21 cellular contexts compared by ENCODE assay signal in the genomic region with DNA sequence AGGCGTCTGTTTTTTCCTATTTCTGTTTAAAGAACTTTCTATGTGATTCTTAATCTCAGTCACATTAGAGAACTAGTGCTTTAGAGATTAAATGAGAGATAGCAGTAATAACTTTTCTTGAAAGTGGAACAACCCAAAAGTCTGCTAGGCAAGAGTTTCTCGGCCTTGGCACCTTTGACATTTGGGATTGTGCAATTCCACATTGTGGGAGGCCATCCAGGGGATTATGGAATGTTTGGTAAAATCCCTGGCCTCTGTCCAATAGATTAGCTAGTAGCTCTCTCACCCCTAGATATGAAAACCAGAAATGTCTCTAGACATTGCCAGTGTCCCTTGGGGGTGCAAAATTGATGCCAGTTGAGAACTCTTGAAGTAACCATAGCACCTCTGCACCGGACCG. TPM values are rescaled to one million over a fixed set of nuclear protein-coding genes. Genes with fewer than 3 reads are reported as not detected.
A peak's percentile ranks its signal among the peaks of the same experiment; 100 is the strongest.
DNase-seq lines count a peak whose midpoint lies in the region; ATAC-seq, FAIRE-seq and TF ChIP-seq lines count a peak whose summit lies in the region.
"Had no signal": no experiment of that assay in that cellular context is flagged by ENCODE, and none has a peak within 500 bp of the region (broad histone marks: within the 10 kb centered on the region; RNA-seq: fewer than 3 reads in every experiment).

No MANE protein-coding gene starts in this region.

- ATAC-seq in Right ventricle myocardium inferior (peak; percentile 48), right cardiac atrium (no peak), lower lobe of right lung (no peak), HG02870 (IDR thresholded peaks at IDR 0.05; ENCODE audit: unreplicated experiment) (no peak), pancreas (no peak)
- ATAC-seq: GM12878 had no signal

- 73% methylated on average over 4 of the region's 4 CpGs for WGBS in right cardiac atrium
- 63 to 73% methylated on average over 4 of the region's 4 CpGs for WGBS in pancreas, 2 donors

- H3K4me1 ChIP-seq in right cardiac atrium (ENCODE audit: control insufficient read depth, insufficient read depth, low read length) = no peaks in the 10 kb centered on the region
- no peaks in the 10 kb centered on the region for H3K4me1 ChIP-seq in lower lobe of right lung
- H3K4me1 ChIP-seq in pancreas = no peaks in the 10 kb centered on the region

- FAIRE-seq in pancreas (lab: Jason Lieb, UNC) = no peak
- FAIRE-seq: A204.1, D721Med, GM12878, RCC 7860 had no signal

- DNase-seq in Right ventricle myocardium inferior (ENCODE audit: missing footprints) (no peak), right cardiac atrium (no peak), cardiac fibroblast (ENCODE audit: low read depth in 2 of 2) (peak; percentile 20 to 32), fibroblast of the aortic adventitia (ENCODE audit: low read depth) (peak; percentile 37), lower lobe of right lung (no peak), pancreas (no peak)
- DNase-seq: DMS53, H7, NCI-H1105, NCI-H2081 treated with DMSO at 0.1 percent for 48 hours, NCI-H446 treated with DMSO at 0.1 percent for 48 hours, NCI-H526 treated with DMSO at 0.1 percent for 48 hours, OCI-M1, SHP77 had no signal

- peaks cover 2% of the 10 kb centered on the region for H3K36me3 ChIP-seq in lower lobe of right lung
- H3K36me3 ChIP-seq in pancreas = no peaks in the 10 kb centered on the region

- intact Hi-C loops in Right ventricle myocardium inferior (cut with DNase I) (no loop called here), right cardiac atrium (cut with DNase I) (no loop called here), lower lobe of right lung (cut with DNase I) (no loop called here), pancreas (cut with DNase I) (no loop called here)

- TF ChIP-seq CTCF in cardiac fibroblast (IDR thresholded peaks at IDR 0.05; ENCODE audit: low read depth, low read length) (no peak), fibroblast of the aortic adventitia (IDR thresholded peaks at IDR 0.05; ENCODE audit: insufficient read depth, low read length) (no peak), lower lobe of right lung (IDR thresholded peaks at IDR 0.05) (no peak), pancreas (IDR thresholded peaks at IDR 0.05) (no peak)

- H3K27ac ChIP-seq in right cardiac atrium (ENCODE audit: low read length) = no peak overlapping the region
- no peak overlapping the region for H3K27ac ChIP-seq in lower lobe of right lung
- H3K27ac ChIP-seq in pancreas = no peak overlapping the region
- H3K27ac ChIP-seq: KMS-11 had no signal

- H3K9me3 ChIP-seq in right cardiac atrium (ENCODE audit: control insufficient read depth, low read length) (no peaks in the 10 kb centered on the region), lower lobe of right lung (no peaks in the 10 kb centered on the region), pancreas (no peaks in the 10 kb centered on the region)

- no peaks in the 10 kb centered on the region for H3K27me3 ChIP-seq in right cardiac atrium (ENCODE audit: control insufficient read depth, insufficient read depth)
- H3K27me3 ChIP-seq in lower lobe of right lung (ENCODE audit: low read depth) = no peaks in the 10 kb centered on the region
- H3K27me3 ChIP-seq in pancreas = no peaks in the 10 kb centered on the region

- H3K4me3 ChIP-seq in right cardiac atrium (ENCODE audit: low read length) (no peak overlapping the region), cardiac fibroblast (replicated peaks in 1 of 2; ENCODE audit: low read depth in 2 of 2, low read length in 2 of 2) (no peak overlapping the region), fibroblast of the aortic adventitia (ENCODE audit: low read depth, low read length) (no peak overlapping the region), lower lobe of right lung (no peak overlapping the region), pancreas (no peak overlapping the region)
- H3K4me3 ChIP-seq: GM12878 had no signal

RNA-seq across cellular contexts. Expression of gene IL17D, which starts 45.0 kb away (rescaled TPM):
- total RNA-seq in Right ventricle myocardium inferior (0.62 TPM), right cardiac atrium (1 to 10 TPM; 1.9 to 3.0 (median 2.5) TPM), fibroblast of the aortic adventitia (ENCODE audit: low replicate concordance) (1.6 and 5.0 TPM in 2 replicates), lower lobe of right lung (1.5 TPM), pancreas (under 1 TPM; 0.35 to 0.71 (median 0.51) TPM)
- polyA plus RNA-seq in right cardiac atrium (2.3 TPM), pancreas (under 1 TPM; 0.42 to 0.46 TPM)
- total RNA-seq: B cell, H7 had no signal

Comparison
In these comparisons a context has a peak if more than half of its experiments do, and no peak if none do; other contexts are left out.
1. DNase-seq: peak in cardiac fibroblast (2 of 2) and fibroblast of the aortic adventitia (single experiment); none in Right ventricle myocardium inferior (single experiment), right cardiac atrium (0 of 3), lower lobe of right lung (single experiment) and pancreas (0 of 6).